In the genomic region with DNA sequence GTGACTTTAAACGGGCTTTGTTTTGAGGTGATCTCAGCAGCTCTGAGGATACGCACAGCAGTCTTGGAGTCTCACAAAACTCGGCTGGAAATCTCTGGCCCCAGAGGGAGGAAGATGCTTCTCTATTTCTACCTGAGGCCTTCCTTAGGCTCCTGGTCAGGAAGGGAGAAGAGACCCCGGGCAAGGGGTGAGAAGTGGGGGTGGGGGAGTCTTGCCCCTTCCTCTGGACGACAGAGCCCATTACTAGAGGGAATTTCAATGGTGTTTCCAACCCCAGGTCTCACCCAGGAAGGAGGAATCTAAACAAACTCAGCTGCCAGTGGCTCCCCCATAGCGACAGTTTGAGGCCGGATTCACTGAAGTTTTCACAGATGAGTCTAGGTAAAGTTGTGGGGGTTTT, we compare ENCODE assay signal across 15 cellular contexts. TPM values are rescaled to one million over a fixed set of nuclear protein-coding genes. Genes with fewer than 3 reads are reported as not detected.
DNase-seq lines count a peak whose midpoint lies in the region; ATAC-seq and TF ChIP-seq lines count a peak whose summit lies in the region.
"Had no signal": no experiment of that assay in that cellular context is flagged by ENCODE, and none has a peak within 500 bp of the region (broad histone marks: within the 10 kb centered on the region; RNA-seq: fewer than 3 reads in every experiment).

No MANE protein-coding gene starts in this region.

- H4K20me1 ChIP-seq in BLaER1 (no peaks in the 10 kb centered on the region), GM23338 (replicated peaks; ENCODE audit: insufficient read depth) (no peaks in the 10 kb centered on the region)

- peak overlapping the region; percentile 76; the same call in 1 of the 2 replicates for H2AFZ ChIP-seq in GM23338

- H3K9me3 ChIP-seq in BLaER1 (no peaks in the 10 kb centered on the region), liver (ENCODE audit: control insufficient read depth in 4 of 4, low read length in 3 of 4) (no peaks in the 10 kb centered on the region), transverse colon (no peaks in the 10 kb centered on the region), ovary (no peaks in the 10 kb centered on the region)

- TF ChIP-seq EP300 in transverse colon (IDR thresholded peaks at IDR 0.05; ENCODE audit: low read depth) (no peak), ovary (IDR thresholded peaks at IDR 0.05) (no peak)

- H3K27me3 Mint-ChIP-seq in GM23338 (ENCODE audit: insufficient read depth, low read depth, poor library complexity), result peaks cover 8% of the 10 kb centered on the region
- peaks cover 6 to 37% (median 25%) of the 10 kb centered on the region in 5 donors for H3K27me3 Mint-ChIP-seq in naive thymus-derived CD8-positive, alpha-beta T cell

- POLR2A ChIA-PET in naive thymus-derived CD8-positive, alpha-beta T cell (lab: Charles Lee), result no interaction called here

- H3K4me2 ChIP-seq in BLaER1, result peak overlapping the region; percentile 77
- H3K4me2 ChIP-seq in GM23338, result no peak overlapping the region

- H3K9ac ChIP-seq in BLaER1 (no peak overlapping the region), liver (ENCODE audit: low read depth in 1 of 2, low read length in 2 of 2) (no peak overlapping the region)

- H3K36me3 ChIP-seq in BLaER1 (no peaks in the 10 kb centered on the region), GM23338 (ENCODE audit: insufficient read depth) (no peaks in the 10 kb centered on the region), liver (ENCODE audit: control insufficient read depth in 4 of 4, insufficient read depth in 3 of 4, low read depth in 1 of 4, low read length in 3 of 4) (no peaks in the 10 kb centered on the region), transverse colon (no peaks in the 10 kb centered on the region), ovary (no peaks in the 10 kb centered on the region)

- H3K4me3 ChIP-seq in BLaER1 (no peak overlapping the region), GM23338 (no peak overlapping the region), liver (ENCODE audit: low read depth in 1 of 3, low read length in 3 of 3) (no peak overlapping the region), transverse colon (no peak overlapping the region), ovary (no peak overlapping the region)

- no peak for DNase-seq in GM23338 (ENCODE audit: low spot score)
- no peak for DNase-seq in transverse colon
- no peak for DNase-seq in COR-L47 (lab: John Stamatoyannopoulos, UW)
- no peak for DNase-seq in ovary
- no peak for DNase-seq in naive thymus-derived CD8-positive, alpha-beta T cell
- DNase-seq: C1 segment of cervical spinal cord; CD8-positive, alpha-beta T cell; DMS79 treated with DMSO at 0.1 percent for 48 hours; GOT3; NCI-H1694 treated with DMSO at 0.1 percent for 48 hours; NCI-H2081 treated with DMSO at 0.1 percent for 48 hours; NCI-H446; Right ventricle myocardium superior had no signal

- TF ChIP-seq CTCF in GM23338 (conservative IDR thresholded peaks at IDR 0.05; ENCODE audit: low read depth in 2 of 2) (no peak), liver (IDR thresholded peaks at IDR 0.05; ENCODE audit: low read depth, low read length, missing input control) (no peak), transverse colon (IDR thresholded peaks at IDR 0.05) (no peak), ovary (IDR thresholded peaks at IDR 0.05) (no peak)

- peaks cover 11% of the 10 kb centered on the region; the same call in 2 of the 3 replicates for H3K4me1 Mint-ChIP-seq in GM23338
- H3K4me1 Mint-ChIP-seq in naive thymus-derived CD8-positive, alpha-beta T cell, result peaks cover 0 to 7% (median 4%) of the 10 kb centered on the region in 4 donors

- H3K9me3 Mint-ChIP-seq in GM23338, result no peaks in the 10 kb centered on the region
- peaks cover 0 to 5% (median 0%) of the 10 kb centered on the region in 9 donors for H3K9me3 Mint-ChIP-seq in naive thymus-derived CD8-positive, alpha-beta T cell
- H3K9me3 Mint-ChIP-seq: CD8-positive, alpha-beta T cell had no signal

- H3K4me3 Mint-ChIP-seq in GM23338, result no peak overlapping the region
- no peak overlapping the region for H3K4me3 Mint-ChIP-seq in naive thymus-derived CD8-positive, alpha-beta T cell
- H3K4me3 Mint-ChIP-seq: CD8-positive, alpha-beta T cell had no signal

- no peaks in the 10 kb centered on the region for H3K79me2 ChIP-seq in GM23338 (replicated peaks; ENCODE audit: insufficient read depth)

- TF ChIP-seq RAD21 in liver (IDR thresholded peaks at IDR 0.05), result no peak

- TF ChIP-seq POLR2A in transverse colon (IDR thresholded peaks at IDR 0.05), result no peak
- no peak for TF ChIP-seq POLR2A in ovary (IDR thresholded peaks at IDR 0.05)

- no peaks in the 10 kb centered on the region for H3K9me2 ChIP-seq in GM23338 (ENCODE audit: insufficient read depth)

- 88% methylated on average over 7 of the region's 7 CpGs for WGBS in liver
- WGBS in transverse colon (ENCODE audit: low coverage in 1 of 2), 2 donors, result 76 to 77% methylated on average over 4 to 7 of the region's 7 CpGs
- WGBS in ovary, 3 donors, result 56 to 68% (median 57%) methylated on average over 7 of the region's 7 CpGs

- no peaks in the 10 kb centered on the region for H3F3A ChIP-seq in GM23338 (replicated peaks; ENCODE audit: low read depth)

- intact Hi-C loops in transverse colon (cut with DNase I; ENCODE audit: low total_unique reads), result no loop called here
- intact Hi-C loops in ovary (cut with DNase I), result no loop called here

- H3K27me3 ChIP-seq in BLaER1 (no peaks in the 10 kb centered on the region), GM23338 (ENCODE audit: insufficient read depth) (no peaks in the 10 kb centered on the region), liver (ENCODE audit: control insufficient read depth in 4 of 4, insufficient read depth in 4 of 4, low read length in 3 of 4) (no peaks in the 10 kb centered on the region), transverse colon (no peaks in the 10 kb centered on the region), ovary (no peaks in the 10 kb centered on the region)

- H3K27ac ChIP-seq in BLaER1, result no peak overlapping the region
- no peak overlapping the region for H3K27ac ChIP-seq in GM23338 (ENCODE audit: low read depth)
- peak overlapping the region; percentile 96 to 99 for H3K27ac ChIP-seq in liver (ENCODE audit: low read depth in 1 of 2, low read length in 2 of 2)
- peak overlapping the region; percentile 79 to 89 (median 84) for H3K27ac ChIP-seq in transverse colon
- H3K27ac ChIP-seq in ovary, result no peak overlapping the region

- no peak for ATAC-seq in GM23338
- no peak for ATAC-seq in naive thymus-derived CD8-positive, alpha-beta T cell
- ATAC-seq: CD8-positive, alpha-beta T cell had no signal

- H3K4me1 ChIP-seq in BLaER1 (peaks cover 88% of the 10 kb centered on the region), GM23338 (ENCODE audit: insufficient read depth) (no peaks in the 10 kb centered on the region), liver (ENCODE audit: control insufficient read depth in 4 of 4, insufficient read depth in 4 of 4, low read length in 3 of 4) (peaks cover 11 to 47% (median 25%) of the 10 kb centered on the region in 4 donors), transverse colon (peaks cover 32 to 45% (median 37%) of the 10 kb centered on the region in 4 donors), ovary (ENCODE audit: insufficient read depth) (peaks cover 14% of the 10 kb centered on the region)

- no peaks in the 10 kb centered on the region for H3K36me3 Mint-ChIP-seq in GM23338 (ENCODE audit: low read depth)
- H3K36me3 Mint-ChIP-seq in naive thymus-derived CD8-positive, alpha-beta T cell, result no peaks in the 10 kb centered on the region
- H3K36me3 Mint-ChIP-seq: CD8-positive, alpha-beta T cell had no signal

- no peak overlapping the region for H3K27ac Mint-ChIP-seq in GM23338
- no peak overlapping the region for H3K27ac Mint-ChIP-seq in naive thymus-derived CD8-positive, alpha-beta T cell
- H3K27ac Mint-ChIP-seq: CD8-positive, alpha-beta T cell had no signal

- in situ Hi-C loops in transverse colon (cut with MboI; ENCODE audit: low pct_ligation_motif_present in 1 of 4, low pct_unique_long_range_greater_than_20kb in 1 of 4, low sequenced_read_pairs in 3 of 4), result no loop called here

TF ChIP-seq in GM23338, 12 proteins besides CTCF, POLR2A, EP300 and RAD21:
- TF ChIP-seq ZNF331 (CRISPR knock-in tag; IDR thresholded peaks at IDR 0.05; ENCODE audit: low read depth), result no peak
- TF ChIP-seq NANOG (IDR thresholded peaks at IDR 0.05; ENCODE audit: borderline replicate concordance), result no peak
TF ChIP-seq in GM23338: peak in this region for 0.

TF ChIP-seq in liver, 16 proteins besides CTCF, POLR2A, EP300 and RAD21 (continues in another document):
- TF ChIP-seq JUND (IDR thresholded peaks at IDR 0.05) (no peak), TAF1 (conservative IDR thresholded peaks at IDR 0.05) (no peak), HNF4A (conservative IDR thresholded peaks at IDR 0.05) (no peak)
- TF ChIP-seq, protein P1, sequence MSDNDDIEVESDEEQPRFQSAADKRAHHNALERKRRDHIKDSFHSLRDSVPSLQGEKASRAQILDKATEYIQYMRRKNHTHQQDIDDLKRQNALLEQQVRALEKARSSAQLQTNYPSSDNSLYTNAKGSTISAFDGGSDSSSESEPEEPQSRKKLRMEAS (IDR thresholded peaks at IDR 0.05), result no peak

RNA-seq across cellular contexts. Expression of gene PCSK6, which starts 37.4 kb away (rescaled TPM):
- total RNA-seq in GM23338 (2014; rRNA removed; shearing (Covaris generic)), result 6.7 and 7.8 TPM in 2 replicates
- 1.7 and 2.4 TPM in 2 replicates for polyA plus RNA-seq in GM23338 (2016; fragmentation: Nextera tagmentation; extraction: Ambion mirVana)
- 100 to 1,000 TPM; 124 to 398 TPM for total RNA-seq in liver
- 100 to 1,000 TPM in 1 of 2 donors, 10 to 100 TPM in 1; 94.8 to 212 TPM for polyA plus RNA-seq in liver
- total RNA-seq in transverse colon, result 100 to 1,000 TPM in 1 of 4 donors, 10 to 100 TPM in 3; 20.3 to 119 (median 49.7) TPM
- 10 to 100 TPM in 4 of 7 donors, 1 to 10 TPM in 3; 3.9 to 25.4 (median 13.0) TPM for total RNA-seq in ovary
- polyA plus RNA-seq in ovary, result 10 to 100 TPM in 1 of 2 donors, 1 to 10 TPM in 1; 3.8 to 26.0 TPM
- total RNA-seq in naive thymus-derived CD8-positive, alpha-beta T cell, result 1 to 10 TPM; 2.9 to 6.7 TPM
- 1 to 10 TPM in 1 of 3 donors, under 1 TPM in 2; 0.04 to 1.3 (median 0.66) TPM for polyA plus RNA-seq in naive thymus-derived CD8-positive, alpha-beta T cell

Comparison
In these comparisons a context has a peak if more than half of its experiments do, and no peak if none do; other contexts are left out.
1. H3K27ac ChIP-seq: peak in liver (2 of 2) and transverse colon (4 of 4); none in BLaER1 (single experiment), GM23338 (single experiment) and ovary (0 of 2).